ENCODE assay signal across 8 cellular contexts in genomic region chr19:45440873-45441654, GRCh38. TPM values are rescaled to one million over a fixed set of nuclear protein-coding genes. Genes with fewer than 3 reads are reported as not detected.
DNase-seq lines count a peak whose midpoint lies in the region; ATAC-seq and TF ChIP-seq lines count a peak whose summit lies in the region.

No MANE protein-coding gene starts in this region.

- no peak for TF ChIP-seq POLR2A in NB4 (IDR thresholded peaks at IDR 0.05; ENCODE audit: extremely low read depth, insufficient read length)

- H3K9me3 Mint-ChIP-seq in Calu3 (ENCODE audit: low read depth, unreplicated experiment) (no peaks in the 10 kb centered on the region), osteocyte (ENCODE audit: unreplicated experiment) (no peaks in the 10 kb centered on the region)

- TF ChIP-seq CTCF in Calu3 (IDR thresholded peaks at IDR 0.05; ENCODE audit: unreplicated experiment) = no peak
- no peak for TF ChIP-seq CTCF in NB4 (IDR thresholded peaks at IDR 0.05; ENCODE audit: low read depth, low read length)
- no peak for TF ChIP-seq CTCF in choroid plexus epithelial cell (conservative IDR thresholded peaks at IDR 0.05; ENCODE audit: low read depth, low read length)
- TF ChIP-seq CTCF in osteocyte (IDR thresholded peaks at IDR 0.05) = no peak

- DNase-seq in Calu3 (no peak), NB4 (ENCODE audit: low read depth) (peak; percentile 21), choroid plexus epithelial cell (ENCODE audit: low read depth) (peak; percentile 73), osteocyte (ENCODE audit: extremely low spot score, unreplicated experiment) (no peak), NCI-H1048 (lab: John Stamatoyannopoulos, UW) (no peak), NCI-H748 treated with DMSO at 0.1 percent for 48 hours (lab: John Stamatoyannopoulos, UW) (no peak), CD1c-positive myeloid dendritic cell (ENCODE audit: extremely low spot score) (no peak)

- H3K27ac Mint-ChIP-seq in Calu3 (ENCODE audit: unreplicated experiment) (peak overlapping the region; percentile 11), osteocyte (ENCODE audit: unreplicated experiment) (peak overlapping the region; percentile 89)

- H3K27me3 Mint-ChIP-seq in Calu3 (ENCODE audit: unreplicated experiment) (no peaks in the 10 kb centered on the region), osteocyte (ENCODE audit: unreplicated experiment) (no peaks in the 10 kb centered on the region)

- H3K36me3 Mint-ChIP-seq in Calu3 (ENCODE audit: insufficient read depth, unreplicated experiment) (peaks cover 55% of the 10 kb centered on the region), osteocyte (ENCODE audit: unreplicated experiment) (no peaks in the 10 kb centered on the region)

- CTCF ChIA-PET in Calu3 (lab: Charles Lee) = interaction anchor here (0.7 to 3.2 kb wide), 3 partner anchors 27 to 75 kb away, joined by 3 to 181 read pairs (median 5); partner anchors contain the start of gene FOSB

- H3K4me3 ChIP-seq in NB4 (ENCODE audit: low read depth, low read length) (no peak overlapping the region), choroid plexus epithelial cell (ENCODE audit: low read depth, low read length) (no peak overlapping the region)

- H3K4me3 Mint-ChIP-seq in Calu3 (ENCODE audit: low read depth, unreplicated experiment) (peak overlapping the region; percentile 65), osteocyte (ENCODE audit: unreplicated experiment) (peak overlapping the region; percentile 68)

- intact Hi-C loops in Calu3 (cut with micrococcal nuclease; ENCODE audit: unreplicated experiment) = no loop called here

- BruUV-seq in Calu3 (replicated peaks; lab: Mats Ljungman, UMichigan) = no TSS peak

- H3K4me1 Mint-ChIP-seq in Calu3 (ENCODE audit: low read depth, unreplicated experiment) (peaks cover 50% of the 10 kb centered on the region), osteocyte (ENCODE audit: unreplicated experiment) (peaks cover 28% of the 10 kb centered on the region)

- no peak for ATAC-seq in HG03457 (IDR thresholded peaks at IDR 0.05; ENCODE audit: unreplicated experiment)

RNA-seq across cellular contexts. Expression of gene ERCC1, which starts 17.3 kb away (rescaled TPM):
- 55.7 and 58.9 TPM in 2 replicates for total RNA-seq in Calu3 (2022)
- total RNA-seq in osteocyte = 96.7 and 117 TPM in 2 replicates

RNA-seq across cellular contexts. Expression of gene FOSB, which starts 26.7 kb away (rescaled TPM):
- total RNA-seq in Calu3 (2022) = 18.7 and 23.8 TPM in 2 replicates
- 93.8 and 176 TPM in 2 replicates for total RNA-seq in osteocyte

RNA-seq across cellular contexts. Expression of gene POLR1G, which starts 34.6 kb away (rescaled TPM):
- total RNA-seq in Calu3 (2022) = 22.5 and 25.8 TPM in 2 replicates
- total RNA-seq in osteocyte = 7.6 and 9.1 TPM in 2 replicates

RNA-seq across cellular contexts. Expression of gene PPP1R13L, which starts 36.2 kb away (rescaled TPM):
- 98.4 and 135 TPM in 2 replicates for total RNA-seq in Calu3 (2022)
- 48.7 and 53.5 TPM in 2 replicates for total RNA-seq in osteocyte

RNA-seq across cellular contexts. Expression of gene RTN2, which starts 55.8 kb away (rescaled TPM):
- total RNA-seq in Calu3 (2022) = 5.7 and 7.2 TPM in 2 replicates
- total RNA-seq in osteocyte = 15.6 and 15.8 TPM in 2 replicates

Comparison
In these comparisons a context has a peak if more than half of its experiments do, and no peak if none do; other contexts are left out.
1. DNase-seq: peak in NB4 (single experiment) and choroid plexus epithelial cell (single experiment); none in Calu3 (single experiment), osteocyte (single experiment), NCI-H1048 (single experiment), NCI-H748 treated with DMSO at 0.1 percent for 48 hours (single experiment) and CD1c-positive myeloid dendritic cell (single experiment).